Comparison of ENCODE assay signal across 8 cellular contexts in genomic region chr11:102317099-102317767, GRCh38. TPM values are rescaled to one million over a fixed set of nuclear protein-coding genes. Genes with fewer than 3 reads are reported as not detected.
DNase-seq lines count a peak whose midpoint lies in the region; ATAC-seq and TF ChIP-seq lines count a peak whose summit lies in the region.

Gene BIRC3 (plus strand): TSS chr11:102317484. CDS start chr11:102324510, 7,026 bp downstream.

- H3K9me3 ChIP-seq in NT2/D1 (ENCODE audit: insufficient read depth, low read length) = no peaks in the 10 kb centered on the region

- H3K27me3 ChIP-seq in NT2/D1 (ENCODE audit: insufficient read depth, insufficient read length) = no peaks in the 10 kb centered on the region

- no peak within 1 kb of the TSS for H3K4me3 ChIP-seq in NT2/D1 (ENCODE audit: insufficient read length, low read depth)
- peak within 1 kb of the TSS; percentile 39 for H3K4me3 ChIP-seq in epithelial cell of esophagus (ENCODE audit: low read length)

- DNase-seq in CMK (ENCODE audit: low read depth) (peak; percentile 79), HS-5 (ENCODE audit: low read depth) (peak; percentile 98), NT2/D1 (ENCODE audit: low read depth, low spot score) (peak; percentile 15), epithelial cell of esophagus (ENCODE audit: low read depth) (peak; percentile 98), mucosa of gallbladder (ENCODE audit: low spot score) (peak; percentile 87)
- DNase-seq in activated CD8-positive, alpha-beta memory T cell treated with anti-CD3 and anti-CD28 coated beads, Interleukin-2, amount 50 U/mL, for 24 hours (ENCODE audit: extremely low read depth) = peak; percentile 89
- peak; percentile 74 to 88 for DNase-seq in stimulated activated CD8-positive, alpha-beta memory T cell treated with anti-CD3 and anti-CD28 coated beads, Interleukin-4, amount 100 ng/mL, for 4 hours (ENCODE audit: low read depth in 2 of 2, low spot score in 1 of 2)

- TF ChIP-seq CTCF in epithelial cell of esophagus (IDR thresholded peaks at IDR 0.05; ENCODE audit: insufficient read depth, low read depth, low read length, missing control alignments) = peak; percentile 58

- no peaks in the 10 kb centered on the region for H3K4me1 ChIP-seq in NT2/D1 (ENCODE audit: insufficient read depth, insufficient read length)

- H3K9ac ChIP-seq in NT2/D1 (ENCODE audit: insufficient read length, low read depth) = no peak within 1 kb of the TSS

- ATAC-seq in GM19467 (IDR thresholded peaks at IDR 0.05; ENCODE audit: unreplicated experiment) = peak; percentile 85

- no peaks in the 10 kb centered on the region for H3K36me3 ChIP-seq in NT2/D1 (ENCODE audit: insufficient read depth, insufficient read length, low read length)

RNA-seq across cellular contexts. Expression of gene BIRC3, which starts in this region (rescaled TPM):
- total RNA-seq in mucosa of gallbladder = 20.2 TPM

Comparison
In these comparisons a context has a peak if more than half of its experiments do, and no peak if none do; other contexts are left out.
1. DNase-seq: peak in every context shown above with its lines; median percentile 98 in HS-5; 98 in epithelial cell of esophagus; 89 in activated CD8-positive, alpha-beta memory T cell treated with anti-CD3 and anti-CD28 coated beads, Interleukin-2, amount 50 U/mL, for 24 hours; 87 in mucosa of gallbladder; 81 in stimulated activated CD8-positive, alpha-beta memory T cell treated with anti-CD3 and anti-CD28 coated beads, Interleukin-4, amount 100 ng/mL, for 4 hours; 79 in CMK; 15 in NT2/D1.